ENCODE assay signal across 1 cellular context in genomic region chr14:21023817-21024667, GRCh38.
TF ChIP-seq lines count a peak whose summit lies in the region.

No MANE protein-coding gene starts in this region.

TF ChIP-seq in HepG2, 621 proteins besides CTCF, POLR2A, EP300 and RAD21 (continues in another document):
- no peak for TF ChIP-seq ZNF260 (CRISPR knock-in tag; IDR thresholded peaks at IDR 0.05; ENCODE audit: borderline replicate concordance, low read depth)
- TF ChIP-seq ARID3A (IDR thresholded peaks at IDR 0.05; ENCODE audit: low read depth, low read length), result no peak
- TF ChIP-seq FOXO4 (CRISPR knock-in tag; conservative IDR thresholded peaks at IDR 0.05), result no peak
- TF ChIP-seq ELK4 (CRISPR knock-in tag; IDR thresholded peaks at IDR 0.05; ENCODE audit: borderline replicate concordance), result no peak
- no peak for TF ChIP-seq PRDM15 (CRISPR knock-in tag; IDR thresholded peaks at IDR 0.05)
- no peak for TF ChIP-seq ZNF589 (CRISPR knock-in tag; conservative IDR thresholded peaks at IDR 0.05)
- no peak for TF ChIP-seq ZNF367 (CRISPR knock-in tag; IDR thresholded peaks at IDR 0.05; ENCODE audit: borderline replicate concordance)
- peak; percentile 14; the same call in 1 of the 2 replicates for TF ChIP-seq ARID5B (CRISPR knock-in tag; IDR thresholded peaks at IDR 0.05)
- no peak for TF ChIP-seq ZNF496 (CRISPR knock-in tag; IDR thresholded peaks at IDR 0.05; ENCODE audit: insufficient replicate concordance)
- TF ChIP-seq ZNF691 (CRISPR knock-in tag; IDR thresholded peaks at IDR 0.05; ENCODE audit: borderline replicate concordance, low read depth), result no peak
- TF ChIP-seq RBFOX2 (IDR thresholded peaks at IDR 0.05; ENCODE audit: low read depth, low read length), result no peak
- no peak for TF ChIP-seq AGO1 (IDR thresholded peaks at IDR 0.05; ENCODE audit: low read depth, low read length, poor library complexity, severe bottlenecking)
- TF ChIP-seq MIXL1 (CRISPR knock-in tag; IDR thresholded peaks at IDR 0.05), result no peak; the same call in 1 of the 2 replicates
- TF ChIP-seq ZNF672 (CRISPR knock-in tag; IDR thresholded peaks at IDR 0.05), result no peak
- no peak for TF ChIP-seq NCOA1 (CRISPR knock-in tag; IDR thresholded peaks at IDR 0.05)
- TF ChIP-seq ZNF761 (CRISPR knock-in tag; conservative IDR thresholded peaks at IDR 0.05), result no peak
- TF ChIP-seq PTBP1 (IDR thresholded peaks at IDR 0.05; ENCODE audit: low read depth, low read length, poor library complexity, severe bottlenecking), result no peak
- 0 out of 2 replicates have a peak, but pooled peaks have one; percentile 27 for TF ChIP-seq TGIF2 (CRISPR knock-in tag; IDR thresholded peaks at IDR 0.05)
- no peak for TF ChIP-seq HOXA5 (CRISPR knock-in tag; IDR thresholded peaks at IDR 0.05)
- peak; percentile 44; the same call in 1 of the 2 replicates for TF ChIP-seq THRA (CRISPR knock-in tag; IDR thresholded peaks at IDR 0.05; ENCODE audit: borderline replicate concordance)
- TF ChIP-seq ZNF768 (CRISPR knock-in tag; IDR thresholded peaks at IDR 0.05), result no peak
- TF ChIP-seq ZFP41 (CRISPR knock-in tag; IDR thresholded peaks at IDR 0.05; ENCODE audit: borderline replicate concordance), result peak; percentile 9; the same call in 1 of the 2 replicates
- no peak for TF ChIP-seq CHCHD3 (CRISPR knock-in tag; IDR thresholded peaks at IDR 0.05)
- TF ChIP-seq SNAI1 (CRISPR knock-in tag; IDR thresholded peaks at IDR 0.05; ENCODE audit: borderline replicate concordance), result no peak; the same call in 1 of the 2 replicates
- TF ChIP-seq MAZ (IDR thresholded peaks at IDR 0.05; ENCODE audit: borderline replicate concordance, low read depth, low read length), result no peak
- TF ChIP-seq MAZ (CRISPR knock-in tag; IDR thresholded peaks at IDR 0.05; ENCODE audit: low read depth), result no peak
- no peak for TF ChIP-seq UBTF (CRISPR knock-in tag; IDR thresholded peaks at IDR 0.05)
- TF ChIP-seq KLF12 (CRISPR knock-in tag; IDR thresholded peaks at IDR 0.05; ENCODE audit: borderline replicate concordance), result no peak
- no peak for TF ChIP-seq TRIM22 (IDR thresholded peaks at IDR 0.05)
- no peak for TF ChIP-seq ZNF512 (CRISPR knock-in tag; IDR thresholded peaks at IDR 0.05)
- no peak for TF ChIP-seq ZFX (CRISPR knock-in tag; IDR thresholded peaks at IDR 0.05; ENCODE audit: low read depth)
- no peak for TF ChIP-seq ZNF281 (CRISPR knock-in tag; IDR thresholded peaks at IDR 0.05; ENCODE audit: borderline replicate concordance)
